Comparison of ENCODE assay signal across 10 cellular contexts in genomic region chr17:50949128-50950001, GRCh38.
A peak's percentile ranks its signal among the peaks of the same experiment; 100 is the strongest.
DNase-seq lines count a peak whose midpoint lies in the region; ATAC-seq and TF ChIP-seq lines count a peak whose summit lies in the region.
"Had no signal": no experiment of that assay in that cellular context is flagged by ENCODE, and none has a peak within 500 bp of the region (broad histone marks: within the 10 kb centered on the region; RNA-seq: fewer than 3 reads in every experiment).

No MANE protein-coding gene starts in this region.

- no peaks in the 10 kb centered on the region for H3K79me2 ChIP-seq in neural progenitor cell (ENCODE audit: low read depth)

- no peak for TF ChIP-seq CTCF in 22Rv1 (IDR thresholded peaks at IDR 0.05)
- TF ChIP-seq CTCF in endodermal cell (conservative IDR thresholded peaks at IDR 0.05), result no peak
- TF ChIP-seq CTCF in neural progenitor cell (IDR thresholded peaks at IDR 0.05), result no peak

- ATAC-seq in HG02970 (IDR thresholded peaks at IDR 0.05; ENCODE audit: low FRiP score, unreplicated experiment) (no peak), GM21526 (IDR thresholded peaks at IDR 0.05; ENCODE audit: low FRiP score, unreplicated experiment) (no peak)

- peak overlapping the region; percentile 63 for H2AFZ ChIP-seq in neural progenitor cell (replicated peaks)

- peaks cover 6% of the 10 kb centered on the region for H3K27me3 Mint-ChIP-seq in endodermal cell (ENCODE audit: insufficient read depth)
- H3K27me3 Mint-ChIP-seq in neural progenitor cell (ENCODE audit: insufficient read depth, low read depth), result peaks cover 15% of the 10 kb centered on the region

- no peak overlapping the region for H3K4me3 ChIP-seq in endodermal cell (ENCODE audit: low read length)
- no peak overlapping the region for H3K4me3 ChIP-seq in neural progenitor cell
- H3K4me3 ChIP-seq: SJSA1 had no signal

- H3K27ac Mint-ChIP-seq in endodermal cell (no peak overlapping the region), neural progenitor cell (no peak overlapping the region)

- H3K27ac ChIP-seq in 22Rv1, result peak overlapping the region; percentile 99
- peak overlapping the region; percentile 44 for H3K27ac ChIP-seq in endodermal cell (ENCODE audit: low read depth, low read length)
- no peak overlapping the region for H3K27ac ChIP-seq in neural progenitor cell

- H3K36me3 ChIP-seq in endodermal cell (ENCODE audit: control insufficient read depth, insufficient read depth, low read length) (no peaks in the 10 kb centered on the region), neural progenitor cell (no peaks in the 10 kb centered on the region)
- H3K36me3 ChIP-seq: SJSA1 had no signal

- no peaks in the 10 kb centered on the region for H4K20me1 ChIP-seq in neural progenitor cell (ENCODE audit: low read depth)

- no peaks in the 10 kb centered on the region for H3K27me3 ChIP-seq in endodermal cell (ENCODE audit: control insufficient read depth, insufficient read depth, low read length, poor library complexity, severe bottlenecking)
- H3K27me3 ChIP-seq in neural progenitor cell, result peaks cover 9% of the 10 kb centered on the region
- H3K27me3 ChIP-seq: SJSA1 had no signal

- H3K4me3 Mint-ChIP-seq in endodermal cell, result no peak overlapping the region
- H3K4me3 Mint-ChIP-seq in neural progenitor cell, result no peak overlapping the region

- H3K4me2 ChIP-seq in neural progenitor cell, result no peak overlapping the region

- H3K9me3 Mint-ChIP-seq in endodermal cell (no peaks in the 10 kb centered on the region), neural progenitor cell (no peaks in the 10 kb centered on the region)
- H3K9me3 Mint-ChIP-seq: activated naive CD4-positive, alpha-beta T cell treated with anti-CD3 and anti-CD28 coated beads, Interleukin-2, amount 50 U/mL, for 72 hours had no signal

- no peaks in the 10 kb centered on the region for H3K9me3 ChIP-seq in endodermal cell (ENCODE audit: control insufficient read depth, low read length)
- no peaks in the 10 kb centered on the region for H3K9me3 ChIP-seq in neural progenitor cell (ENCODE audit: low read depth)
- H3K9me3 ChIP-seq: SJSA1 had no signal

- no peak overlapping the region for H3K9ac ChIP-seq in endodermal cell (ENCODE audit: extremely low read depth, low read length, poor library complexity, severe bottlenecking)
- H3K9ac ChIP-seq in neural progenitor cell, result no peak overlapping the region

- H3K4me1 Mint-ChIP-seq in endodermal cell (peaks cover 21% of the 10 kb centered on the region), neural progenitor cell (peaks cover 33% of the 10 kb centered on the region)

- H3K4me1 ChIP-seq in endodermal cell (ENCODE audit: control insufficient read depth, insufficient read depth, low read length), result peaks cover 18% of the 10 kb centered on the region
- H3K4me1 ChIP-seq in neural progenitor cell, result peaks cover 32% of the 10 kb centered on the region

- 91 to 92% methylated on average over 10 to 22 of the region's 22 CpGs for WGBS in endodermal cell (ENCODE audit: insufficient coverage in 1 of 2, insufficient read length in 1 of 2), 2 experiments

- H3K36me3 Mint-ChIP-seq in endodermal cell (ENCODE audit: low read depth), result no peaks in the 10 kb centered on the region
- no peaks in the 10 kb centered on the region for H3K36me3 Mint-ChIP-seq in neural progenitor cell
- H3K36me3 Mint-ChIP-seq: activated naive CD4-positive, alpha-beta T cell treated with anti-CD3 and anti-CD28 coated beads, Interleukin-2, amount 50 U/mL, for 72 hours had no signal

- peaks cover 13% of the 10 kb centered on the region for H3F3A ChIP-seq in neural progenitor cell (ENCODE audit: low read depth)

- DNase-seq in NCI-H446 treated with DMSO at 0.1 percent for 48 hours (lab: John Stamatoyannopoulos, UW), result peak; percentile 21
- peak; percentile 66 for DNase-seq in endodermal cell
- no peak for DNase-seq in neural progenitor cell (ENCODE audit: low spot score)
- no peak for DNase-seq in GM19240 (ENCODE audit: insufficient read length, low spot score)
- no peak for DNase-seq in effector CD4-positive, alpha-beta T cell

Comparison
In these comparisons a context has a peak if more than half of its experiments do, and no peak if none do; other contexts are left out.
1. DNase-seq: peak in NCI-H446 treated with DMSO at 0.1 percent for 48 hours (single experiment) and endodermal cell (single experiment); none in neural progenitor cell (single experiment), GM19240 (single experiment) and effector CD4-positive, alpha-beta T cell (single experiment).